ENCODE assay signal across 13 cellular contexts in genomic region chr3:134311693-134312071, GRCh38.
A peak's percentile ranks its signal among the peaks of the same experiment; 100 is the strongest.
DNase-seq lines count a peak whose midpoint lies in the region; ATAC-seq, FAIRE-seq and TF ChIP-seq lines count a peak whose summit lies in the region.
"Had no signal": no experiment of that assay in that cellular context is flagged by ENCODE, and none has a peak within 500 bp of the region (broad histone marks: within the 10 kb centered on the region; RNA-seq: fewer than 3 reads in every experiment).

No MANE protein-coding gene starts in this region.

- POLR2A ChIA-PET in A549 (lab: Yijun Ruan, JAX), result interaction anchor here (0.6 to 3.9 kb wide), 3 partner anchors 53 to 154 kb away, joined by 3 to 49 read pairs (median 3); no protein-coding TSS in a partner anchor
- POLR2A ChIA-PET in PC-9 (lab: Charles Lee; ENCODE audit: unreplicated experiment), result interaction anchor here (0.6 to 1.9 kb wide), 5 partner anchors 13 to 62 kb away, joined by 5 to 15 read pairs (median 7); partner anchors contain the start of gene AMOTL2

- H2AFZ ChIP-seq in PC-9, result no peak overlapping the region

- H3K4me1 ChIP-seq in A549 (peaks cover 81% of the 10 kb centered on the region), PC-9 (replicated peaks; ENCODE audit: insufficient read depth) (peaks cover 81% of the 10 kb centered on the region), esophagus squamous epithelium (peaks cover 41 to 89% (median 64%) of the 10 kb centered on the region in 3 donors), psoas muscle (peaks cover 55% of the 10 kb centered on the region)

- H4K20me1 ChIP-seq in PC-9 (ENCODE audit: insufficient read depth), result no peaks in the 10 kb centered on the region

- TF ChIP-seq CTCF in A549 (IDR thresholded peaks at IDR 0.05) (no peak), PC-9 (conservative IDR thresholded peaks at IDR 0.05) (no peak), esophagus squamous epithelium (IDR thresholded peaks at IDR 0.05) (no peak), psoas muscle (IDR thresholded peaks at IDR 0.05) (no peak), mesothelial cell of epicardium (IDR thresholded peaks at IDR 0.05; ENCODE audit: unreplicated experiment) (no peak)

- ATAC-seq in A549, result no peak
- peak in 2 of 4 donors; percentile 7 to 21 for ATAC-seq in psoas muscle
- no peak for ATAC-seq in GM19397 (IDR thresholded peaks at IDR 0.05; ENCODE audit: unreplicated experiment)

- peak overlapping the region; percentile 97 to 100 for H3K27ac ChIP-seq in A549
- H3K27ac ChIP-seq in PC-9, result peak overlapping the region; percentile 98
- H3K27ac ChIP-seq in esophagus squamous epithelium, result peak overlapping the region; percentile 90 to 95 (median 94)
- H3K27ac ChIP-seq in psoas muscle, result peak overlapping the region; percentile 74

- no peaks in the 10 kb centered on the region for H3K36me3 ChIP-seq in PC-9 (ENCODE audit: low read depth)
- no peaks in the 10 kb centered on the region for H3K36me3 ChIP-seq in esophagus squamous epithelium
- no peaks in the 10 kb centered on the region for H3K36me3 ChIP-seq in psoas muscle (ENCODE audit: insufficient read depth in 1 of 2, low read depth in 1 of 2)

- H3K27ac Mint-ChIP-seq in mesothelial cell of epicardium, result no peak overlapping the region
- H3K27ac Mint-ChIP-seq: activated CD4-positive, alpha-beta memory T cell treated with anti-CD3 and anti-CD28 coated beads, Interleukin-2, amount 10 ng/mL, durations not matched to agents 7 days and 5 days had no signal

- H3F3A ChIP-seq in PC-9 (ENCODE audit: insufficient read depth, low read depth), result peaks cover 58% of the 10 kb centered on the region

- peak overlapping the region; percentile 8; the same call in 1 of the 3 replicates for H3K4me2 ChIP-seq in A549
- H3K4me2 ChIP-seq in PC-9, result peak overlapping the region; percentile 96

- peaks cover 37% of the 10 kb centered on the region for H3K4me1 Mint-ChIP-seq in mesothelial cell of epicardium

- no peak for TF ChIP-seq RAD21 in A549 (conservative IDR thresholded peaks at IDR 0.05 in 1 of 2, IDR thresholded peaks at IDR 0.05 in 1 of 2)

- H3K9me3 ChIP-seq in A549 (no peaks in the 10 kb centered on the region), PC-9 (ENCODE audit: insufficient read depth, low read depth) (no peaks in the 10 kb centered on the region), esophagus squamous epithelium (no peaks in the 10 kb centered on the region), psoas muscle (no peaks in the 10 kb centered on the region)

- no peaks in the 10 kb centered on the region for H3K9me2 ChIP-seq in PC-9 (ENCODE audit: insufficient read depth)

- no peak overlapping the region for H3K4me3 Mint-ChIP-seq in mesothelial cell of epicardium
- H3K4me3 Mint-ChIP-seq: activated CD4-positive, alpha-beta memory T cell treated with anti-CD3 and anti-CD28 coated beads, Interleukin-2, amount 10 ng/mL, durations not matched to agents 7 days and 5 days; central memory CD8-positive, alpha-beta T cell had no signal

- WGBS in A549 (ENCODE audit: missing lambda C conversion rate), result 63% methylated on average over 5 of the region's 5 CpGs
- 42 to 71% methylated on average over 3 to 4 of the region's 5 CpGs for WGBS in esophagus squamous epithelium, 2 donors
- WGBS in psoas muscle, 3 donors, result 54 to 73% (median 56%) methylated on average over 5 of the region's 5 CpGs

- H3K4me3 ChIP-seq in A549 (no peak overlapping the region), PC-9 (no peak overlapping the region), esophagus squamous epithelium (no peak overlapping the region), psoas muscle (no peak overlapping the region)

- DNase-seq in A549 (ENCODE audit: low read depth in 1 of 2, low spot score in 1 of 2) (no peak), PC-9 (no peak), esophagus squamous epithelium (lab: John Stamatoyannopoulos, UW) (no peak), psoas muscle (no peak), GM12891 (ENCODE audit: insufficient read length, low spot score) (no peak), AG08395 (ENCODE audit: low spot score) (no peak), mesothelial cell of epicardium (ENCODE audit: low spot score in 2 of 2, unreplicated experiment in 2 of 2) (no peak)
- DNase-seq: activated CD4-positive, alpha-beta memory T cell treated with anti-CD3 and anti-CD28 coated beads, Interleukin-2, amount 10 ng/mL, durations not matched to agents 7 days and 5 days; GOT3; NCI-H1105; NCI-H524 had no signal

- CTCF ChIA-PET in A549 (lab: Yijun Ruan, JAX), result interaction anchor here (1.2 to 16.1 kb wide), 5 partner anchors 15 to 169 kb away, joined by 5 to 438 read pairs (median 17); partner anchors contain the start of genes AMOTL2, ANAPC13 and CEP63
- CTCF ChIA-PET in PC-9 (lab: Charles Lee), result interaction anchor here (0.5 to 2.2 kb wide), 4 partner anchors 23 to 61 kb away, joined by 3 to 9 read pairs (median 4); no protein-coding TSS in a partner anchor

- intact Hi-C loops in PC-9 (cut with micrococcal nuclease; ENCODE audit: unreplicated experiment), result loop anchor here (1.0 to 5.0 kb wide), 9 partner anchors 16 to 739 kb away; partner anchors contain the start of genes AMOTL2 and CDV3
- intact Hi-C loops in esophagus squamous epithelium (cut with DNase I), result loop anchor here (5.0 kb wide), 1 partner anchor 56 kb away; no protein-coding TSS in a partner anchor
- intact Hi-C loops in psoas muscle (cut with DNase I), result no loop called here

- no peak for FAIRE-seq in A549 (lab: Jason Lieb, UNC)
- FAIRE-seq in GM12891 (lab: Jason Lieb, UNC), result no peak

- H3K27me3 ChIP-seq in PC-9 (ENCODE audit: insufficient read depth, low read depth) (no peaks in the 10 kb centered on the region), esophagus squamous epithelium (peaks cover 0 to 5% (median 0%) of the 10 kb centered on the region in 4 donors), psoas muscle (ENCODE audit: insufficient read depth in 3 of 3, low read length in 2 of 3) (no peaks in the 10 kb centered on the region)

- TF ChIP-seq POLR2A in A549 (IDR thresholded peaks at IDR 0.05; ENCODE audit: low read length) (no peak), esophagus squamous epithelium (IDR thresholded peaks at IDR 0.05) (no peak), GM12891 (IDR thresholded peaks at IDR 0.05; ENCODE audit: low read depth, low read length) (no peak)

- no peak for TF ChIP-seq EP300 in A549 (IDR thresholded peaks at IDR 0.05)

- no peaks in the 10 kb centered on the region for H3K9me3 Mint-ChIP-seq in mesothelial cell of epicardium
- H3K9me3 Mint-ChIP-seq: activated CD4-positive, alpha-beta memory T cell treated with anti-CD3 and anti-CD28 coated beads, Interleukin-2, amount 10 ng/mL, durations not matched to agents 7 days and 5 days; central memory CD8-positive, alpha-beta T cell had no signal

- H3K36me3 Mint-ChIP-seq in mesothelial cell of epicardium, result no peaks in the 10 kb centered on the region

- peaks cover 24% of the 10 kb centered on the region for H3K79me2 ChIP-seq in PC-9 (ENCODE audit: low read depth)

- no TSS peak for BruUV-seq in PC-9 (replicated peaks; lab: Mats Ljungman, UMichigan)

- no peaks in the 10 kb centered on the region for H3K27me3 Mint-ChIP-seq in mesothelial cell of epicardium (ENCODE audit: low read depth)

TF ChIP-seq in A549, 52 proteins besides CTCF, POLR2A, EP300 and RAD21 (continues in another document):
- TF ChIP-seq MAX (IDR thresholded peaks at IDR 0.05) (no peak), ESRRA (IDR thresholded peaks at IDR 0.05; ENCODE audit: borderline replicate concordance, low read length) (no peak), EHF (CRISPR knock-in tag; IDR thresholded peaks at IDR 0.05) (no peak), RNF2 (IDR thresholded peaks at IDR 0.05; ENCODE audit: borderline replicate concordance, low read depth) (no peak), RCOR1 (IDR thresholded peaks at IDR 0.05; ENCODE audit: low read depth, low read length) (no peak), CHD2 (IDR thresholded peaks at IDR 0.05; ENCODE audit: low read length, partially characterized antibody) (no peak), RFX5 (IDR thresholded peaks at IDR 0.05) (no peak), CBX8 (IDR thresholded peaks at IDR 0.05) (no peak), JUN (IDR thresholded peaks at IDR 0.05) (no peak), ZSCAN20 (CRISPR knock-in tag; IDR thresholded peaks at IDR 0.05) (no peak), HDAC2 (IDR thresholded peaks at IDR 0.05) (no peak), EHMT2 (IDR thresholded peaks at IDR 0.05; ENCODE audit: low read depth) (no peak), SMC3 (IDR thresholded peaks at IDR 0.05) (no peak)
- TF ChIP-seq, protein P1, sequence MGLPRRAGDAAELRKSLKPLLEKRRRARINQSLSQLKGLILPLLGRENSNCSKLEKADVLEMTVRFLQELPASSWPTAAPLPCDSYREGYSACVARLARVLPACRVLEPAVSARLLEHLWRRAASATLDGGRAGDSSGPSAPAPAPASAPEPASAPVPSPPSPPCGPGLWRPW (IDR thresholded peaks at IDR 0.05), result no peak

TF ChIP-seq in GM12891, 5 proteins besides CTCF, POLR2A, EP300 and RAD21:
- TF ChIP-seq SPI1 (IDR thresholded peaks at IDR 0.05; ENCODE audit: low read depth, low read length) (no peak), POLR2AphosphoS5 (IDR thresholded peaks at IDR 0.05; ENCODE audit: low read depth, low read length) (no peak), POU2F2 (IDR thresholded peaks at IDR 0.05; ENCODE audit: low read depth, low read length) (no peak), TAF1 (IDR thresholded peaks at IDR 0.05; ENCODE audit: low read depth, low read length) (no peak), PAX5 (IDR thresholded peaks at IDR 0.05; ENCODE audit: insufficient read depth, low read length, severe bottlenecking) (no peak)

Comparison
In these comparisons a context has a peak if more than half of its experiments do, and no peak if none do; other contexts are left out.
1. intact Hi-C loops: an anchor here in PC-9 (1.0 to 5.0 kb wide) and esophagus squamous epithelium (5.0 kb wide); none called in psoas muscle.